ENCODE assay signal across 23 cellular contexts in the genomic region with DNA sequence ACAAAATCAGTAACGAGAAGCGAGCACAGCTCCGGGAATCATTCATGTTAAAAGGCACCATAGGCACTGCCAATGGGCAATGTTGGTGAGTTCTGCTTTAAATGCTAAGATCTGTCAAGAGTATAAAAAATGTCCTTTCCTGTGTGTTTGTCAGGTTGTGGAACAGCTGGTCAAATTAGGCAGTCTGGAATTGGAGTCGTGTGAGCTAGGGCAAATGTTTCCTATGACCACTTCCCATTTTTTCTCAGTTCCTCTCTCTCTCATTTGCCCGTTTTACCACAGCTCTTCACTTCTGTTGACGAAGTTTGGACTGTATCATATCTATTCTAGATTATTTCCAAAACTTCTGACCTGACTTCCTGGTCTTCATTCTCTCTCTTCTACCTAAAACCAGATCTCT.
DNase-seq lines count a peak whose midpoint lies in the region; ATAC-seq, FAIRE-seq and TF ChIP-seq lines count a peak whose summit lies in the region.
"Had no signal": no experiment of that assay in that cellular context is flagged by ENCODE, and none has a peak within 500 bp of the region (broad histone marks: within the 10 kb centered on the region; RNA-seq: fewer than 3 reads in every experiment).

No MANE protein-coding gene starts in this region.

- H3K4me2 ChIP-seq in hepatocyte: no peak overlapping the region
- H3K4me2 ChIP-seq: GM23338 had no signal

- H2AFZ ChIP-seq in hepatocyte: no peak overlapping the region
- H2AFZ ChIP-seq: GM23338 had no signal

- H3K4me1 Mint-ChIP-seq in naive thymus-derived CD4-positive, alpha-beta T cell: no peaks in the 10 kb centered on the region
- H3K4me1 Mint-ChIP-seq: central memory CD8-positive, alpha-beta T cell had no signal

- H3K9me3 ChIP-seq in naive thymus-derived CD4-positive, alpha-beta T cell (ENCODE audit: control insufficient read depth in 2 of 3, low read length in 3 of 3): peaks cover 0 to 17% (median 3%) of the 10 kb centered on the region in 3 experiments
- no peaks in the 10 kb centered on the region for H3K9me3 ChIP-seq in hepatocyte (ENCODE audit: low read depth)
- H3K9me3 ChIP-seq: BE2C, psoas muscle had no signal

- H3K4me3 ChIP-seq in naive thymus-derived CD4-positive, alpha-beta T cell (ENCODE audit: low read length): no peak overlapping the region
- no peak overlapping the region for H3K4me3 ChIP-seq in hepatocyte
- H3K4me3 ChIP-seq: esophagus squamous epithelium, GM23338, Peyer's patch, psoas muscle, suprapubic skin had no signal

- no peak overlapping the region for H3K27ac ChIP-seq in naive thymus-derived CD4-positive, alpha-beta T cell (ENCODE audit: low read depth, low read length)
- H3K27ac ChIP-seq in hepatocyte: no peak overlapping the region
- H3K27ac ChIP-seq: esophagus squamous epithelium, Peyer's patch, psoas muscle, suprapubic skin, VCaP had no signal

- no peak for TF ChIP-seq CTCF in hepatocyte (IDR thresholded peaks at IDR 0.05; ENCODE audit: poor library complexity)

- no peaks in the 10 kb centered on the region for H3K36me3 Mint-ChIP-seq in naive thymus-derived CD4-positive, alpha-beta T cell

- H3K27ac Mint-ChIP-seq in naive thymus-derived CD4-positive, alpha-beta T cell: no peak overlapping the region
- H3K27ac Mint-ChIP-seq: GM23338 had no signal

- ATAC-seq in naive thymus-derived CD4-positive, alpha-beta T cell: peak; percentile 37
- ATAC-seq: GM23338, psoas muscle had no signal

- H3K79me2 ChIP-seq in hepatocyte: no peaks in the 10 kb centered on the region

- H3K9me2 ChIP-seq in hepatocyte (replicated peaks; ENCODE audit: insufficient read depth): no peaks in the 10 kb centered on the region

- CTCF ChIA-PET in naive thymus-derived CD4-positive, alpha-beta T cell (lab: Charles Lee): no interaction called here

- no peak for TF ChIP-seq POLR2A in GM12891 (IDR thresholded peaks at IDR 0.05; ENCODE audit: low read depth, low read length)

- WGBS in hepatocyte (ENCODE audit: low lambda C conversion rate, missing lambda C conversion rate): 84% methylated on average over 6 of the region's 6 CpGs

- H3K27me3 Mint-ChIP-seq in naive thymus-derived CD4-positive, alpha-beta T cell: peaks cover 10 to 25% (median 19%) of the 10 kb centered on the region in 5 donors

- POLR2A ChIA-PET in naive thymus-derived CD4-positive, alpha-beta T cell (lab: Charles Lee): no interaction called here

- no peaks in the 10 kb centered on the region for H3K4me1 ChIP-seq in naive thymus-derived CD4-positive, alpha-beta T cell (ENCODE audit: control insufficient read depth in 2 of 2, insufficient read depth in 2 of 2, low read length in 2 of 2)
- no peaks in the 10 kb centered on the region for H3K4me1 ChIP-seq in hepatocyte (ENCODE audit: insufficient read depth)
- H3K4me1 ChIP-seq: BE2C, Peyer's patch, psoas muscle had no signal

- intact Hi-C loops in naive thymus-derived CD4-positive, alpha-beta T cell (cut with micrococcal nuclease): loop anchor here in 1 of 2 donors (1.0 kb wide), 1 partner anchor 30 kb away; no protein-coding TSS in a partner anchor

- no peaks in the 10 kb centered on the region for H4K20me1 ChIP-seq in hepatocyte (ENCODE audit: insufficient read depth, poor library complexity, severe bottlenecking)

- FAIRE-seq in GM12891 (lab: Jason Lieb, UNC): no peak

- no peaks in the 10 kb centered on the region for H3K27me3 ChIP-seq in naive thymus-derived CD4-positive, alpha-beta T cell (ENCODE audit: control insufficient read depth in 2 of 2, insufficient read depth in 2 of 2, low read length in 2 of 2)
- H3K27me3 ChIP-seq in hepatocyte: no peaks in the 10 kb centered on the region
- H3K27me3 ChIP-seq: BE2C, esophagus squamous epithelium, Peyer's patch, suprapubic skin had no signal

- DNase-seq in GM12891 (ENCODE audit: insufficient read length, low spot score) (no peak), Kasumi-1 (lab: John Stamatoyannopoulos, UW) (peak; percentile 76 to 87), SKM-1 treated with dmso at 0.1 percent for 144 hours (lab: John Stamatoyannopoulos, UW; ENCODE audit: unreplicated experiment) (peak; percentile 86), hepatocyte (ENCODE audit: low spot score) (no peak), NCI-H82 treated with DMSO at 0.1 percent for 48 hours (lab: John Stamatoyannopoulos, UW; ENCODE audit: unreplicated experiment) (no peak), glomerular visceral epithelial cell (ENCODE audit: extremely low spot score) (no peak)
- no peak for DNase-seq in naive thymus-derived CD4-positive, alpha-beta T cell
- DNase-seq: activated CD4-positive, alpha-beta T cell treated with anti-CD3 and anti-CD28 coated beads, Interleukin-2, amount 50 U/mL, for 4 hours; activated gamma-delta T cell treated with Interleukin-2 at 50 U/mL for 16 hours; amygdala; BE2C; DMS 273 treated with DMSO at 0.1 percent for 48 hours; effector CD8-positive, alpha-beta T cell; esophagus squamous epithelium; islet precursor cell; NCI-H69; Peyer's patch; psoas muscle; SW 1271 had no signal

- H3K4me3 Mint-ChIP-seq in naive thymus-derived CD4-positive, alpha-beta T cell: no peak overlapping the region
- H3K4me3 Mint-ChIP-seq: central memory CD8-positive, alpha-beta T cell; GM23338 had no signal

- H3K9me3 Mint-ChIP-seq in naive thymus-derived CD4-positive, alpha-beta T cell: peaks cover 4 to 34% (median 15%) of the 10 kb centered on the region in 11 donors

- H3K36me3 ChIP-seq in naive thymus-derived CD4-positive, alpha-beta T cell (ENCODE audit: control insufficient read depth in 2 of 3, insufficient read depth in 3 of 3, low read length in 3 of 3): no peaks in the 10 kb centered on the region
- H3K36me3 ChIP-seq in hepatocyte (replicated peaks; ENCODE audit: insufficient read depth, low read depth): no peaks in the 10 kb centered on the region
- H3K36me3 ChIP-seq: BE2C, esophagus squamous epithelium, Peyer's patch, suprapubic skin had no signal

TF ChIP-seq in GM12891, 5 proteins besides CTCF, POLR2A, EP300 and RAD21:
- no peak for TF ChIP-seq POLR2AphosphoS5 (IDR thresholded peaks at IDR 0.05; ENCODE audit: low read depth, low read length)
- TF ChIP-seq PAX5 (IDR thresholded peaks at IDR 0.05; ENCODE audit: insufficient read depth, low read length, severe bottlenecking): no peak
- no peak for TF ChIP-seq POU2F2 (IDR thresholded peaks at IDR 0.05; ENCODE audit: low read depth, low read length)
- peak; percentile 79 for TF ChIP-seq SPI1 (IDR thresholded peaks at IDR 0.05; ENCODE audit: low read depth, low read length)

Comparison
In these comparisons a context has a peak if more than half of its experiments do, and no peak if none do; other contexts are left out.
1. DNase-seq: peak in Kasumi-1 (2 of 2) and SKM-1 treated with dmso at 0.1 percent for 144 hours (single experiment); none in GM12891 (single experiment), naive thymus-derived CD4-positive, alpha-beta T cell (0 of 9), hepatocyte (single experiment), NCI-H82 treated with DMSO at 0.1 percent for 48 hours (single experiment) and glomerular visceral epithelial cell (single experiment).